ENCODE assay signal across 8 cellular contexts in genomic region chr11:36289226-36289852, GRCh38. TPM values are rescaled to one million over a fixed set of nuclear protein-coding genes. Genes with fewer than 3 reads are reported as not detected.
A peak's percentile ranks its signal among the peaks of the same experiment; 100 is the strongest.
DNase-seq lines count a peak whose midpoint lies in the region; ATAC-seq and TF ChIP-seq lines count a peak whose summit lies in the region.

Gene COMMD9 (minus strand): TSS chr11:36289424. CDS start chr11:36289412, 12 bp downstream.

- intact Hi-C loops in mammary epithelial cell (cut with micrococcal nuclease) = no loop called here

- dilution Hi-C loops in mammary epithelial cell (cut with HindIII; ENCODE audit: low sequenced_read_pairs) = no loop called here

- H3K4me1 ChIP-seq in ACC112 (ENCODE audit: control insufficient read depth, insufficient read depth, low read length, unreplicated experiment) (peaks cover 9% of the 10 kb centered on the region), mammary epithelial cell (ENCODE audit: insufficient read depth, low read length) (peaks cover 13% of the 10 kb centered on the region), iPS-20b (ENCODE audit: insufficient read depth, low read length) (no peaks in the 10 kb centered on the region)

- in situ Hi-C loops in mammary epithelial cell (cut with MboI; ENCODE audit: low sequenced_read_pairs in 2 of 2) = loop anchor here in 1 of 2 donors (5.0 kb wide), 1 partner anchor 203 kb away; no protein-coding TSS in a partner anchor

- TF ChIP-seq CTCF in WERI-Rb-1 (IDR thresholded peaks at IDR 0.05; ENCODE audit: low read depth, low read length) = no peak
- no peak for TF ChIP-seq CTCF in mammary epithelial cell (conservative IDR thresholded peaks at IDR 0.05 in 1 of 2, IDR thresholded peaks at IDR 0.05 in 1 of 2; ENCODE audit: extremely low read depth in 1 of 2, insufficient read depth in 1 of 2, low read depth in 1 of 2, low read length in 2 of 2)

- peak within 1 kb of the TSS; percentile 83 for H3K9ac ChIP-seq in mammary epithelial cell (ENCODE audit: insufficient read depth, low read length)
- peak within 1 kb of the TSS; percentile 78 for H3K9ac ChIP-seq in iPS-20b (ENCODE audit: low read depth, low read length)

- H3K36me3 ChIP-seq in ACC112 (ENCODE audit: insufficient read depth, low read length) (no peaks in the 10 kb centered on the region), WERI-Rb-1 (no peaks in the 10 kb centered on the region), mammary epithelial cell (ENCODE audit: insufficient read depth, low read length) (no peaks in the 10 kb centered on the region), iPS-20b (ENCODE audit: insufficient read depth, low read depth, low read length) (no peaks in the 10 kb centered on the region)

- no peaks in the 10 kb centered on the region for H4K20me1 ChIP-seq in mammary epithelial cell (ENCODE audit: insufficient read depth, low read length)

- H3K9me3 ChIP-seq in WERI-Rb-1 (ENCODE audit: severe bottlenecking) = no peaks in the 10 kb centered on the region
- no peaks in the 10 kb centered on the region for H3K9me3 ChIP-seq in mammary epithelial cell (replicated peaks; ENCODE audit: insufficient read depth, low read length)
- no peaks in the 10 kb centered on the region for H3K9me3 ChIP-seq in iPS-20b (ENCODE audit: insufficient read depth, low read depth, low read length)

- peak within 1 kb of the TSS; percentile 86 for H3K4me3 ChIP-seq in ACC112 (ENCODE audit: low read depth, low read length)
- peak within 1 kb of the TSS; percentile 92 for H3K4me3 ChIP-seq in WERI-Rb-1 (ENCODE audit: low read depth, low read length)
- peak within 1 kb of the TSS; percentile 66 to 97 (median 94) for H3K4me3 ChIP-seq in mammary epithelial cell (replicated peaks in 1 of 3; ENCODE audit: insufficient read depth in 1 of 3, low read depth in 2 of 3, low read length in 3 of 3)
- H3K4me3 ChIP-seq in iPS-20b (ENCODE audit: low read length) = peak within 1 kb of the TSS; percentile 79
- H3K4me3 ChIP-seq in skin epidermis = peak within 1 kb of the TSS; percentile 53 to 67 (median 62)

- DNase-seq in NCI-H2196 treated with DMSO at 0.1 percent for 48 hours (lab: John Stamatoyannopoulos, UW; ENCODE audit: unreplicated experiment) = peak; percentile 87
- DNase-seq in WERI-Rb-1 = peak; percentile 96
- peak; percentile 91 for DNase-seq in mammary epithelial cell

- H3K79me2 ChIP-seq in ACC112 (ENCODE audit: control insufficient read depth, insufficient read depth, low read length, unreplicated experiment) (peaks cover 11% of the 10 kb centered on the region), mammary epithelial cell (ENCODE audit: insufficient read depth, low read length) (peaks cover 19% of the 10 kb centered on the region)

- H2AFZ ChIP-seq in ACC112 (ENCODE audit: low read length, unreplicated experiment) (peak within 1 kb of the TSS; percentile 97), mammary epithelial cell (ENCODE audit: low read depth, low read length) (peak within 1 kb of the TSS; percentile 93)

- no peak within 1 kb of the TSS for H3K27ac ChIP-seq in ACC112 (ENCODE audit: low read depth, low read length)
- peak within 1 kb of the TSS; percentile 75 for H3K27ac ChIP-seq in WERI-Rb-1
- H3K27ac ChIP-seq in mammary epithelial cell (ENCODE audit: insufficient read depth, low read depth, low read length) = peak within 1 kb of the TSS; percentile 48
- H3K27ac ChIP-seq in iPS-20b (ENCODE audit: low read length) = no peak within 1 kb of the TSS
- H3K27ac ChIP-seq in skin epidermis = peak within 1 kb of the TSS in 20 of 21 experiments; percentile 10 to 85 (median 66)

- 0% methylated on average over 27 of the region's 31 CpGs for WGBS in mammary epithelial cell (ENCODE audit: low coverage, missing lambda C conversion rate)

- BruUV-seq in mammary epithelial cell (replicated peaks; lab: Mats Ljungman, UMichigan) = no TSS peak

- H3K27me3 ChIP-seq in ACC112 (ENCODE audit: insufficient read depth, low read length) (no peaks in the 10 kb centered on the region), WERI-Rb-1 (ENCODE audit: insufficient read depth, low read depth, severe bottlenecking) (no peaks in the 10 kb centered on the region), mammary epithelial cell (ENCODE audit: insufficient read depth, low read length) (no peaks in the 10 kb centered on the region), iPS-20b (ENCODE audit: insufficient read depth, low read length) (peaks cover 16% of the 10 kb centered on the region)

- CTCF ChIA-PET in mammary epithelial cell (lab: Charles Lee; ENCODE audit: low non-redundant PET) = no interaction called here

- H3K4me2 ChIP-seq in mammary epithelial cell (ENCODE audit: insufficient read depth, low read depth, low read length) = peak within 1 kb of the TSS; percentile 87

- ATAC-seq in GM18870 (IDR thresholded peaks at IDR 0.05; ENCODE audit: unreplicated experiment) = peak; percentile 96
- ATAC-seq in HG03135 (IDR thresholded peaks at IDR 0.05; ENCODE audit: unreplicated experiment) = peak; percentile 99

RNA-seq across cellular contexts. Expression of gene COMMD9, which starts in this region (rescaled TPM):
- 10 to 100 TPM; 30.7 to 46.5 TPM for total RNA-seq in mammary epithelial cell
- 51.7 TPM for polyA plus RNA-seq in mammary epithelial cell
- polyA minus RNA-seq in mammary epithelial cell = 27.2 TPM

Comparison
In these comparisons a context has a peak if more than half of its experiments do, and no peak if none do; other contexts are left out.
1. H3K27ac ChIP-seq: peak in WERI-Rb-1 (single experiment), mammary epithelial cell (single experiment) and skin epidermis (20 of 21); none in ACC112 (single experiment) and iPS-20b (single experiment).
2. Peak in every context shown above with its lines, with median percentiles within 50 percentile points of each other: H3K4me3 ChIP-seq and DNase-seq.